8 cellular contexts compared by ENCODE assay signal in the genomic region with DNA sequence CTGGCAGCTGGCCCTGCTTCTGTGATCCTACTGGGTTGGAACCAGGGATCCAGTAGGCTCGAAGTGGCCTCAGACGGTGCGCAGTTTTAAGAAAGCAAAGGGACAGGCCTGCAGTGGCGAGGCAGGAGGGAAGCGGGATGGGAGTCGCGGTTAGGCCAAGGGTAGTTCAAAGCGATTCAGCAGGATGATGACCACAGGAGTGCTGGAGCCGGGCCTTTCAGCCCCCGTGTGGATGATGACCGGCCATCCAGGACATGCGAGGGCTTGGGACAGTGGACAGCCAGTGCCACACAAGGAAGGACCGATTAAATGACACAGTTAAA. TPM values are rescaled to one million over a fixed set of nuclear protein-coding genes. Genes with fewer than 3 reads are reported as not detected.
A peak's percentile ranks its signal among the peaks of the same experiment; 100 is the strongest.
DNase-seq lines count a peak whose midpoint lies in the region; ATAC-seq and TF ChIP-seq lines count a peak whose summit lies in the region.

No MANE protein-coding gene starts in this region.

- no peaks in the 10 kb centered on the region for H3K9me3 Mint-ChIP-seq in activated naive CD4-positive, alpha-beta T cell treated with anti-CD3 and anti-CD28 coated beads, Interleukin-2, amount 50 U/mL, for 24 hours
- H3K9me3 Mint-ChIP-seq in activated CD8-positive, alpha-beta T cell treated with anti-CD3 and anti-CD28 coated beads for 36 hours = no peaks in the 10 kb centered on the region

- POLR2A ChIA-PET in activated CD8-positive, alpha-beta T cell treated with anti-CD3 and anti-CD28 coated beads for 36 hours (lab: Charles Lee) = interaction anchor here (1.2 to 5.6 kb wide), 2 partner anchors 17 to 785 kb away, joined by 5 to 55 read pairs; no protein-coding TSS in a partner anchor

- no peaks in the 10 kb centered on the region for H3K27me3 Mint-ChIP-seq in activated naive CD4-positive, alpha-beta T cell treated with anti-CD3 and anti-CD28 coated beads, Interleukin-2, amount 50 U/mL, for 24 hours
- no peaks in the 10 kb centered on the region for H3K27me3 Mint-ChIP-seq in activated CD8-positive, alpha-beta T cell treated with anti-CD3 and anti-CD28 coated beads for 36 hours

- peaks cover 33% of the 10 kb centered on the region for H3K4me1 Mint-ChIP-seq in activated naive CD4-positive, alpha-beta T cell treated with anti-CD3 and anti-CD28 coated beads, Interleukin-2, amount 50 U/mL, for 24 hours
- H3K4me1 Mint-ChIP-seq in activated CD8-positive, alpha-beta T cell treated with anti-CD3 and anti-CD28 coated beads for 36 hours (ENCODE audit: low read depth) = peaks cover 37% of the 10 kb centered on the region

- no peak for DNase-seq in activated naive CD4-positive, alpha-beta T cell (lab: John Stamatoyannopoulos, UW)
- peak; percentile 57 for DNase-seq in LHCN-M2 (ENCODE audit: low read depth)
- no peak for DNase-seq in activated CD8-positive, alpha-beta T cell treated with anti-CD3 and anti-CD28 coated beads for 36 hours
- DNase-seq in glomerular visceral epithelial cell (ENCODE audit: extremely low spot score) = peak; percentile 54
- no peak for DNase-seq in omental fat pad (ENCODE audit: low spot score)
- no peak for DNase-seq in stimulated activated CD4-positive, alpha-beta T cell treated with anti-CD3 and anti-CD28 coated beads, Interleukin-15, amount 100 ng/mL, for 24 hours

- intact Hi-C loops in activated CD8-positive, alpha-beta T cell treated with anti-CD3 and anti-CD28 coated beads for 36 hours (cut with micrococcal nuclease) = loop anchor here (2.0 to 10.0 kb wide), 5 partner anchors 108 to 974 kb away; a partner anchor contains a TSS

- CTCF ChIA-PET in activated CD8-positive, alpha-beta T cell treated with anti-CD3 and anti-CD28 coated beads for 36 hours (lab: Charles Lee) = interaction anchor here (2.3 to 8.5 kb wide), 3 partner anchors 17 to 974 kb away, joined by 8 to 78 read pairs (median 27); a partner anchor contains a TSS

- TF ChIP-seq CTCF in activated CD8-positive, alpha-beta T cell treated with anti-CD3 and anti-CD28 coated beads for 36 hours (IDR thresholded peaks at IDR 0.05) = no peak
- no peak for TF ChIP-seq CTCF in omental fat pad (IDR thresholded peaks at IDR 0.05)

- no peaks in the 10 kb centered on the region for H3K36me3 Mint-ChIP-seq in activated naive CD4-positive, alpha-beta T cell treated with anti-CD3 and anti-CD28 coated beads, Interleukin-2, amount 50 U/mL, for 24 hours
- peaks cover 4% of the 10 kb centered on the region for H3K36me3 Mint-ChIP-seq in activated CD8-positive, alpha-beta T cell treated with anti-CD3 and anti-CD28 coated beads for 36 hours (ENCODE audit: low read depth)

- H3K4me3 Mint-ChIP-seq in activated naive CD4-positive, alpha-beta T cell treated with anti-CD3 and anti-CD28 coated beads, Interleukin-2, amount 50 U/mL, for 24 hours = peak overlapping the region; percentile 89
- H3K4me3 Mint-ChIP-seq in activated CD8-positive, alpha-beta T cell treated with anti-CD3 and anti-CD28 coated beads for 36 hours = peak overlapping the region; percentile 96

- no peak for ATAC-seq in activated CD8-positive, alpha-beta T cell treated with anti-CD3 and anti-CD28 coated beads for 36 hours
- ATAC-seq in omental fat pad (ENCODE audit: low FRiP score) (peak; percentile 51), HG03108 (IDR thresholded peaks at IDR 0.05; ENCODE audit: unreplicated experiment) (no peak)

- peak overlapping the region; percentile 99 for H3K27ac Mint-ChIP-seq in activated naive CD4-positive, alpha-beta T cell treated with anti-CD3 and anti-CD28 coated beads, Interleukin-2, amount 50 U/mL, for 24 hours
- H3K27ac Mint-ChIP-seq in activated CD8-positive, alpha-beta T cell treated with anti-CD3 and anti-CD28 coated beads for 36 hours = peak overlapping the region; percentile 98

RNA-seq across cellular contexts. Expression of a gene that starts 0.9 kb away (rescaled TPM):
- total RNA-seq in LHCN-M2 (2014; rRNA removed) (72.6 and 83.4 TPM in 2 replicates), omental fat pad (10 to 100 TPM; 25.2 to 50.3 (median 33.2) TPM)
- polyA plus RNA-seq in LHCN-M2 (2012) = 27.6 TPM
- total RNA-seq in activated CD8-positive, alpha-beta T cell treated with anti-CD3 and anti-CD28 coated beads for 36 hours = 10 to 100 TPM; 63.5 to 69.4 TPM

Comparison
In these comparisons a context has a peak if more than half of its experiments do, and no peak if none do; other contexts are left out.
1. DNase-seq: peak in LHCN-M2 (single experiment) and glomerular visceral epithelial cell (single experiment); none in activated naive CD4-positive, alpha-beta T cell (0 of 4), activated CD8-positive, alpha-beta T cell treated with anti-CD3 and anti-CD28 coated beads for 36 hours (single experiment), omental fat pad (single experiment) and stimulated activated CD4-positive, alpha-beta T cell treated with anti-CD3 and anti-CD28 coated beads, Interleukin-15, amount 100 ng/mL, for 24 hours (single experiment).